In the genomic region with DNA sequence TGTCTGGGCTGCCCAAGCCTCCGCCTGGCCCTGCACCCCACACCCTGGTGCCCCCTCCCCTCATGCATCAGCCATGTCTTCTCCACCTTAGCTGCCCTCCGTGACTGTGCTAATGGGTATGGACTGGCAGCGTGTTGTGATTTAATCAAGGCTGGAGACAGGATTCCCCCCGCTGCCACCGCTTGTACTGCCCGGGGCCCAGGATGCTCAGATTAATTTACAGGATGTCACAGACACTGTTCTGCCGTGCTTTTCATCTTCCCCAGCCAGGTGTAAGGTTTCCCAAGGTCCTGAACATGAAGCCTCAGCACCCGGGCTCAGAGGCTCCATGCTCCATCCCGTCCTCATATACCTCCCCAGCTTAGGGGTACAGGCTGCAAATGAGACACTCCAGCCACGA, we compare ENCODE assay signal across 28 cellular contexts.
"Had no signal": no experiment of that assay in that cellular context is flagged by ENCODE, and none has a peak within 500 bp of the region (broad histone marks: within the 10 kb centered on the region; RNA-seq: fewer than 3 reads in every experiment).

No MANE protein-coding gene starts in this region.

- H3K4me1 ChIP-seq: esophagus muscularis mucosa, foreskin keratinocyte, gastrocnemius medialis, heart left ventricle had no signal

- H3K27ac Mint-ChIP-seq: activated CD4-positive, alpha-beta memory T cell treated with anti-CD3 and anti-CD28 coated beads, Interleukin-2, amount 10 ng/mL, durations not matched to agents 7 days and 5 days; activated CD4-positive, alpha-beta T cell treated with anti-CD3 and anti-CD28 coated beads for 36 hours; activated CD4-positive, alpha-beta T cell treated with anti-CD3 and anti-CD28 coated beads, Interleukin-2, amount 10 ng/mL, durations not matched to agents 24 days and 14 days; activated naive CD8-positive, alpha-beta T cell; activated T-helper 17 cell treated with anti-CD3 and anti-CD28 coated beads, Interleukin-2, amount 50 U/mL, for 72 hours; effector memory CD8-positive, alpha-beta T cell had no signal

- H3K27me3 ChIP-seq: brain microvascular endothelial cell had no signal

- H3K4me3 Mint-ChIP-seq: activated CD4-positive, alpha-beta memory T cell treated with anti-CD3 and anti-CD28 coated beads, Interleukin-2, amount 10 ng/mL, durations not matched to agents 7 days and 5 days; activated CD4-positive, alpha-beta T cell treated with anti-CD3 and anti-CD28 coated beads for 36 hours; activated CD4-positive, alpha-beta T cell treated with anti-CD3 and anti-CD28 coated beads, Interleukin-2, amount 10 ng/mL, durations not matched to agents 24 days and 14 days; activated naive CD8-positive, alpha-beta T cell; activated T-cell treated with anti-CD3 and anti-CD28 coated beads, Interleukin-2, amount 50 U/mL, for 4 hours; activated T-helper 17 cell treated with anti-CD3 and anti-CD28 coated beads, Interleukin-2, amount 50 U/mL, for 72 hours; effector memory CD8-positive, alpha-beta T cell had no signal

- H3K27ac ChIP-seq: brain microvascular endothelial cell, esophagus muscularis mucosa, foreskin keratinocyte, gastrocnemius medialis, heart left ventricle had no signal

- H3K9me3 ChIP-seq: gastrocnemius medialis had no signal

- H3K4me1 Mint-ChIP-seq: activated CD4-positive, alpha-beta memory T cell treated with anti-CD3 and anti-CD28 coated beads, Interleukin-2, amount 10 ng/mL, durations not matched to agents 7 days and 5 days; activated CD4-positive, alpha-beta T cell treated with anti-CD3 and anti-CD28 coated beads for 36 hours; activated CD4-positive, alpha-beta T cell treated with anti-CD3 and anti-CD28 coated beads, Interleukin-2, amount 10 ng/mL, durations not matched to agents 24 days and 14 days; activated T-helper 17 cell treated with anti-CD3 and anti-CD28 coated beads, Interleukin-2, amount 50 U/mL, for 72 hours had no signal

- ATAC-seq: activated CD4-positive, alpha-beta T cell treated with anti-CD3 and anti-CD28 coated beads for 36 hours; activated T-cell treated with anti-CD3 and anti-CD28 coated beads, Interleukin-2, amount 50 U/mL, for 4 hours; activated T-helper 17 cell treated with anti-CD3 and anti-CD28 coated beads, Interleukin-2, amount 50 U/mL, for 72 hours; effector memory CD8-positive, alpha-beta T cell; foreskin keratinocyte; gastrocnemius medialis; heart left ventricle had no signal

- H3K36me3 ChIP-seq: brain microvascular endothelial cell, esophagus muscularis mucosa, gastrocnemius medialis, heart left ventricle had no signal

- DNase-seq: activated CD4-positive, alpha-beta memory T cell treated with anti-CD3 and anti-CD28 coated beads, Interleukin-2, amount 10 ng/mL, durations not matched to agents 7 days and 5 days; activated CD4-positive, alpha-beta T cell treated with anti-CD3 and anti-CD28 coated beads for 36 hours; activated CD4-positive, alpha-beta T cell treated with anti-CD3 and anti-CD28 coated beads, Interleukin-2, amount 10 ng/mL, durations not matched to agents 24 days and 14 days; activated CD4-positive, alpha-beta T cell treated with anti-CD3 and anti-CD28 coated beads, Interleukin-2, amount 50 U/mL, for 4 hours; activated CD4-positive, CD25-positive, alpha-beta regulatory T cell; activated CD4-positive, CD25-positive, alpha-beta regulatory T cell treated with anti-CD3 and anti-CD28 coated beads, Interleukin-2, amount 50 U/mL, for 72 hours; activated effector memory CD4-positive, alpha-beta T cell treated with Interleukin-2 at 50 U/mL for 16 hours; activated gamma-delta T cell treated with Interleukin-2 at 50 U/mL for 16 hours; activated naive CD4-positive, alpha-beta T cell treated with anti-CD3 and anti-CD28 coated beads, Interleukin-2, amount 50 U/mL, for 16 hours; activated naive CD4-positive, alpha-beta T cell treated with Interleukin-2 at 50 U/mL for 16 hours; activated T-cell treated with anti-CD3 and anti-CD28 coated beads, Interleukin-2, amount 50 U/mL, for 4 hours; amniotic stem cell; anterior cingulate cortex; brain microvascular endothelial cell; caudate nucleus; cortex of kidney; dermis blood vessel endothelial cell; effector CD4-positive, alpha-beta T cell; effector memory CD8-positive, alpha-beta T cell; erythroblast; foreskin keratinocyte; gastrocnemius medialis; glutamatergic neuron; heart left ventricle; T-helper 2 cell had no signal

- H3K9me3 Mint-ChIP-seq: activated CD4-positive, alpha-beta memory T cell treated with anti-CD3 and anti-CD28 coated beads, Interleukin-2, amount 10 ng/mL, durations not matched to agents 7 days and 5 days; activated CD4-positive, alpha-beta T cell treated with anti-CD3 and anti-CD28 coated beads, Interleukin-2, amount 10 ng/mL, durations not matched to agents 24 days and 14 days; activated T-helper 17 cell treated with anti-CD3 and anti-CD28 coated beads, Interleukin-2, amount 50 U/mL, for 72 hours; effector memory CD8-positive, alpha-beta T cell had no signal

- H3K36me3 Mint-ChIP-seq: activated naive CD8-positive, alpha-beta T cell had no signal

- H3K4me3 ChIP-seq: esophagus muscularis mucosa, gastrocnemius medialis, heart left ventricle had no signal
